ENCODE assay signal across 8 cellular contexts in genomic region chr16:11202260-11203091, GRCh38. TPM values are rescaled to one million over a fixed set of nuclear protein-coding genes. Genes with fewer than 3 reads are reported as not detected.
DNase-seq lines count a peak whose midpoint lies in the region; ATAC-seq, FAIRE-seq and TF ChIP-seq lines count a peak whose summit lies in the region.
"Had no signal": no experiment of that assay in that cellular context is flagged by ENCODE, and none has a peak within 500 bp of the region (broad histone marks: within the 10 kb centered on the region; RNA-seq: fewer than 3 reads in every experiment).

No MANE protein-coding gene starts in this region.

- H3K9ac ChIP-seq in keratinocyte (ENCODE audit: control insufficient read depth, extremely low read depth, insufficient read depth, low read length): peak overlapping the region; percentile 88

- H3K4me2 ChIP-seq in keratinocyte (ENCODE audit: control insufficient read depth, extremely low read depth, insufficient read depth, low read depth, low read length): peak overlapping the region; percentile 94

- H3K27ac ChIP-seq in SJCRH30 (peak overlapping the region; percentile 13; the same call in 1 of the 2 replicates), keratinocyte (ENCODE audit: control insufficient read depth, insufficient read depth, low read length) (peak overlapping the region; percentile 98)
- no peak overlapping the region for H3K27ac ChIP-seq in CD8-positive, alpha-beta T cell (ENCODE audit: low read depth, low read length)

- no peak for TF ChIP-seq CTCF in keratinocyte (optimal IDR thresholded peaks at IDR 0.05 in 1 of 3, IDR thresholded peaks at IDR 0.05 in 1 of 3, conservative IDR thresholded peaks at IDR 0.05 in 1 of 3; ENCODE audit: extremely low read depth in 1 of 3, insufficient read depth in 2 of 3, low read length in 3 of 3)
- TF ChIP-seq CTCF in CD8-positive, alpha-beta T cell (IDR thresholded peaks at IDR 0.05): no peak

- FAIRE-seq in keratinocyte (lab: Jason Lieb, UNC): peak; percentile 29

- POLR2A ChIA-PET in CD8-positive, alpha-beta T cell (lab: Charles Lee): interaction anchor here (0.6 kb wide), 1 partner anchor 51 kb away, joined by 5 read pairs; no protein-coding TSS in a partner anchor

- DNase-seq in GM03348 (ENCODE audit: low spot score) (peak; percentile 52), SJCRH30 (peak in 1 of 2 experiments; percentile 28), keratinocyte (ENCODE audit: low read depth, low spot score) (no peak)
- no peak for DNase-seq in CD8-positive, alpha-beta T cell
- DNase-seq: stimulated activated CD4-positive, alpha-beta T cell treated with anti-CD3 and anti-CD28 coated beads, Interleukin-15, amount 100 ng/mL, for 24 hours had no signal

- no peaks in the 10 kb centered on the region for H3K36me3 Mint-ChIP-seq in CD8-positive, alpha-beta T cell

- H3K9me3 ChIP-seq in SJCRH30 (replicated peaks) (no peaks in the 10 kb centered on the region), keratinocyte (ENCODE audit: control insufficient read depth, low read depth, low read length) (peaks cover 2% of the 10 kb centered on the region)
- no peaks in the 10 kb centered on the region for H3K9me3 ChIP-seq in CD8-positive, alpha-beta T cell (ENCODE audit: low read length)

- H3K9me1 ChIP-seq in keratinocyte (ENCODE audit: control insufficient read depth, extremely low read depth, insufficient read depth, low read length): no peaks in the 10 kb centered on the region

- H3K4me1 ChIP-seq in SJCRH30 (peaks cover 44% of the 10 kb centered on the region), keratinocyte (ENCODE audit: control insufficient read depth, extremely low read depth, insufficient read depth, low read length) (peaks cover 52% of the 10 kb centered on the region)
- H3K4me1 ChIP-seq in CD8-positive, alpha-beta T cell (ENCODE audit: insufficient read depth, low read length): no peaks in the 10 kb centered on the region

- no peaks in the 10 kb centered on the region for H4K20me1 ChIP-seq in keratinocyte (ENCODE audit: control insufficient read depth, extremely low read depth, insufficient read depth, low read length)

- no peak overlapping the region for H3K4me3 Mint-ChIP-seq in CD8-positive, alpha-beta T cell

- no peak overlapping the region for H3K27ac Mint-ChIP-seq in CD8-positive, alpha-beta T cell

- H3K9me3 Mint-ChIP-seq in CD8-positive, alpha-beta T cell: no peaks in the 10 kb centered on the region

- ATAC-seq in GM21825 (IDR thresholded peaks at IDR 0.05; ENCODE audit: unreplicated experiment): peak; percentile 45
- no peak for ATAC-seq in GM21360 (IDR thresholded peaks at IDR 0.05; ENCODE audit: unreplicated experiment)
- ATAC-seq in CD8-positive, alpha-beta T cell: no peak
- ATAC-seq in GM21526 (IDR thresholded peaks at IDR 0.05; ENCODE audit: low FRiP score, unreplicated experiment): no peak

- H3K27me3 Mint-ChIP-seq in CD8-positive, alpha-beta T cell (ENCODE audit: low read depth): no peaks in the 10 kb centered on the region

- peak overlapping the region; percentile 40 for H2AFZ ChIP-seq in keratinocyte (ENCODE audit: control insufficient read depth, low read length)

- intact Hi-C loops in CD8-positive, alpha-beta T cell (cut with DNase I, micrococcal nuclease): no loop called here

- dilution Hi-C loops in keratinocyte (cut with MboI; ENCODE audit: extremely low pct_ligation_motif_present, low sequenced_read_pairs): loop anchor here (10.0 kb wide), 1 partner anchor 152 kb away; no protein-coding TSS in a partner anchor

- no peaks in the 10 kb centered on the region for H3K27me3 ChIP-seq in SJCRH30
- no peaks in the 10 kb centered on the region for H3K27me3 ChIP-seq in keratinocyte (ENCODE audit: control insufficient read depth, extremely low read depth, insufficient read depth, low read length)
- no peaks in the 10 kb centered on the region for H3K27me3 ChIP-seq in CD8-positive, alpha-beta T cell (ENCODE audit: insufficient read depth, low read length)

- peaks cover 12% of the 10 kb centered on the region for H3K4me1 Mint-ChIP-seq in CD8-positive, alpha-beta T cell (ENCODE audit: low read depth)

- H3K4me3 ChIP-seq in SJCRH30 (no peak overlapping the region), keratinocyte (ENCODE audit: control insufficient read depth in 2 of 3, extremely low read depth in 1 of 3, insufficient read depth in 2 of 3, low read depth in 1 of 3, low read length in 3 of 3) (peak overlapping the region in 2 of 3 experiments; percentile 54 to 61)
- H3K4me3 ChIP-seq in CD8-positive, alpha-beta T cell (ENCODE audit: low read depth, low read length): no peak overlapping the region

- CTCF ChIA-PET in CD8-positive, alpha-beta T cell (lab: Charles Lee): interaction anchor here (0.6 to 1.4 kb wide), 2 partner anchors 56 to 205 kb away, joined by 3 read pairs; no protein-coding TSS in a partner anchor

- H3K36me3 ChIP-seq in SJCRH30 (no peaks in the 10 kb centered on the region), keratinocyte (ENCODE audit: control insufficient read depth in 2 of 2, extremely low read depth in 1 of 2, insufficient read depth in 2 of 2, low read length in 2 of 2) (no peaks in the 10 kb centered on the region)
- H3K36me3 ChIP-seq in CD8-positive, alpha-beta T cell (ENCODE audit: insufficient read depth, low read length): no peaks in the 10 kb centered on the region

- no peaks in the 10 kb centered on the region for H3K79me2 ChIP-seq in keratinocyte (ENCODE audit: control insufficient read depth, insufficient read depth, low read length)

RNA-seq across cellular contexts. Expression of gene SOCS1, which starts 53.5 kb away (rescaled TPM):
- 1.4 and 1.8 TPM in 2 replicates for total RNA-seq in SJCRH30 (2014; rRNA removed; shearing (Covaris generic))
- polyA plus RNA-seq in keratinocyte: 0.98 to 2.8 TPM (median 2.4 TPM) in 3 replicates
- polyA plus RNA-seq in keratinocyte (2011; ENCODE audit: low read depth): 0.80 TPM
- 0.79 and 1.2 TPM in 2 replicates for polyA plus RNA-seq in keratinocyte (2011; cell fraction: cytosol; rRNA removed)
- polyA plus RNA-seq in keratinocyte (2011; cell fraction: nucleus; rRNA removed): 2.0 and 2.9 TPM in 2 replicates
- 3.1 and 3.8 TPM in 2 replicates for polyA plus RNA-seq in keratinocyte (2012; ENCODE audit: low replicate concordance)
- polyA minus RNA-seq in keratinocyte: 0.38 to 6.6 TPM (median 0.92 TPM) in 3 replicates
- 2.3 TPM for polyA minus RNA-seq in keratinocyte (2011; cell fraction: cytosol; rRNA and poly(A)+ RNA removed)
- 1.9 and 4.1 TPM in 2 replicates for polyA minus RNA-seq in keratinocyte (2011; cell fraction: nucleus; rRNA and poly(A)+ RNA removed)
- 10 to 100 TPM; 74.5 to 75.6 TPM for total RNA-seq in CD8-positive, alpha-beta T cell

Comparison
In these comparisons a context has a peak if more than half of its experiments do, and no peak if none do; other contexts are left out.
1. H3K4me3 ChIP-seq: peak in keratinocyte (2 of 3); none in SJCRH30 (single experiment) and CD8-positive, alpha-beta T cell (single experiment).
2. RNA of gene SOCS1, which starts 53.5 kb away (total RNA-seq): 74.5 to 75.6 TPM in CD8-positive, alpha-beta T cell; 1.4 to 1.8 TPM in SJCRH30; every median in the first group is over 10 times any median in the second.